In genomic region chr13:44866512-44866911, GRCh38 we compare ENCODE assay signal across 31 cellular contexts.
"Had no signal": no experiment of that assay in that cellular context is flagged by ENCODE, and none has a peak within 500 bp of the region (broad histone marks: within the 10 kb centered on the region; RNA-seq: fewer than 3 reads in every experiment).

No MANE protein-coding gene starts in this region.

- H3K27ac ChIP-seq: brain microvascular endothelial cell, coronary artery, dorsolateral prefrontal cortex had no signal

- H3K9me3 Mint-ChIP-seq: activated naive CD4-positive, alpha-beta T cell treated with anti-CD3 and anti-CD28 coated beads, Interleukin-2, amount 10 ng/mL, durations not matched to agents 7 days and 5 days; activated naive CD8-positive, alpha-beta T cell treated with anti-CD3 and anti-CD28 coated beads, Interleukin-2, amount 10 ng/mL, durations not matched to agents 7 days and 5 days; dendritic cell treated with granulocyte-macrophage colony-stimulating factor and Interleukin-4, amounts not matched to agents 40 ng/mL and 50 ng/mL, for 4 days; T-helper 2 cell treated with Interferon-gamma antibody and Interleukin-4, amounts not matched to agents 5 μg/mL and 100 μg/mL, for 36 hours had no signal

- DNase-seq: activated CD4-positive, alpha-beta memory T cell treated with anti-CD3 and anti-CD28 coated beads for 36 hours; activated CD4-positive, alpha-beta T cell treated with anti-CD3 and anti-CD28 coated beads for 36 hours; activated CD4-positive, alpha-beta T cell treated with anti-CD3 and anti-CD28 coated beads, Interleukin-2, amount 10 ng/mL, durations not matched to agents 24 days and 14 days; activated CD4-positive, CD25-positive, alpha-beta regulatory T cell; activated CD4-positive, CD25-positive, alpha-beta regulatory T cell treated with anti-CD3 and anti-CD28 coated beads, Interleukin-2, amount 50 U/mL, for 72 hours; activated CD8-positive, alpha-beta memory T cell treated with anti-CD3 and anti-CD28 coated beads, Interleukin-2, amount 10 ng/mL, durations not matched to agents 7 days and 5 days; activated CD8-positive, alpha-beta memory T cell treated with anti-CD3 and anti-CD28 coated beads, Interleukin-2, amount 50 U/mL, for 4 hours; activated CD8-positive, alpha-beta T cell treated with anti-CD3 and anti-CD28 coated beads, Interleukin-2, amount 10 ng/mL, durations not matched to agents 7 days and 5 days; activated gamma-delta T cell; activated naive CD4-positive, alpha-beta T cell; activated naive CD4-positive, alpha-beta T cell treated with anti-CD3 and anti-CD28 coated beads, Interleukin-2, amount 10 ng/mL, durations not matched to agents 7 days and 5 days; activated naive CD8-positive, alpha-beta T cell treated with anti-CD3 and anti-CD28 coated beads, Interleukin-2, amount 10 ng/mL, durations not matched to agents 7 days and 5 days; activated T-cell treated with anti-CD3 and anti-CD28 coated beads, Interleukin-2, amount 50 U/mL, for 1 hour; activated T-cell treated with anti-CD3 and anti-CD28 coated beads, Interleukin-2, amount 50 U/mL, for 48 hours; brain microvascular endothelial cell; dorsolateral prefrontal cortex; effector memory CD4-positive, alpha-beta T cell; endodermal cell; foreskin fibroblast; T-helper 1 cell; T-helper 17 cell; T1000 had no signal

- H3K4me3 Mint-ChIP-seq: activated CD4-positive, alpha-beta memory T cell treated with anti-CD3 and anti-CD28 coated beads for 36 hours; activated CD4-positive, alpha-beta T cell treated with anti-CD3 and anti-CD28 coated beads for 36 hours; activated CD4-positive, alpha-beta T cell treated with anti-CD3 and anti-CD28 coated beads, Interleukin-2, amount 10 ng/mL, durations not matched to agents 24 days and 14 days; activated CD8-positive, alpha-beta memory T cell treated with anti-CD3 and anti-CD28 coated beads, Interleukin-2, amount 10 ng/mL, durations not matched to agents 7 days and 5 days; activated CD8-positive, alpha-beta T cell treated with anti-CD3 and anti-CD28 coated beads, Interleukin-2, amount 10 ng/mL, durations not matched to agents 7 days and 5 days; activated naive CD4-positive, alpha-beta T cell treated with anti-CD3 and anti-CD28 coated beads, Interleukin-2, amount 10 ng/mL, durations not matched to agents 7 days and 5 days; activated naive CD8-positive, alpha-beta T cell treated with anti-CD3 and anti-CD28 coated beads, Interleukin-2, amount 10 ng/mL, durations not matched to agents 7 days and 5 days; central memory CD8-positive, alpha-beta T cell; dendritic cell treated with granulocyte-macrophage colony-stimulating factor and Interleukin-4, amounts not matched to agents 40 ng/mL and 50 ng/mL, for 4 days; endodermal cell; T-helper 17 cell; T-helper 2 cell treated with Interferon-gamma antibody and Interleukin-4, amounts not matched to agents 5 μg/mL and 100 μg/mL, for 36 hours had no signal

- FAIRE-seq: astrocyte, bronchial epithelial cell, frontal cortex had no signal

- H3K27me3 ChIP-seq: brain microvascular endothelial cell had no signal

- H3K36me3 ChIP-seq: brain microvascular endothelial cell had no signal

- H3K4me1 Mint-ChIP-seq: activated naive CD4-positive, alpha-beta T cell treated with anti-CD3 and anti-CD28 coated beads, Interleukin-2, amount 10 ng/mL, durations not matched to agents 7 days and 5 days; activated naive CD8-positive, alpha-beta T cell treated with anti-CD3 and anti-CD28 coated beads, Interleukin-2, amount 10 ng/mL, durations not matched to agents 7 days and 5 days; endodermal cell had no signal

- H3K36me3 Mint-ChIP-seq: activated CD4-positive, alpha-beta memory T cell treated with anti-CD3 and anti-CD28 coated beads for 36 hours; activated CD8-positive, alpha-beta memory T cell treated with anti-CD3 and anti-CD28 coated beads, Interleukin-2, amount 10 ng/mL, durations not matched to agents 7 days and 5 days; activated naive CD4-positive, alpha-beta T cell treated with anti-CD3 and anti-CD28 coated beads, Interleukin-2, amount 10 ng/mL, durations not matched to agents 7 days and 5 days; activated naive CD8-positive, alpha-beta T cell treated with anti-CD3 and anti-CD28 coated beads, Interleukin-2, amount 10 ng/mL, durations not matched to agents 7 days and 5 days had no signal

- H3K27ac Mint-ChIP-seq: activated CD4-positive, alpha-beta memory T cell treated with anti-CD3 and anti-CD28 coated beads for 36 hours; activated CD4-positive, alpha-beta T cell treated with anti-CD3 and anti-CD28 coated beads for 36 hours; activated CD4-positive, alpha-beta T cell treated with anti-CD3 and anti-CD28 coated beads, Interleukin-2, amount 10 ng/mL, durations not matched to agents 24 days and 14 days; activated CD8-positive, alpha-beta memory T cell treated with anti-CD3 and anti-CD28 coated beads, Interleukin-2, amount 10 ng/mL, durations not matched to agents 7 days and 5 days; activated CD8-positive, alpha-beta T cell treated with anti-CD3 and anti-CD28 coated beads, Interleukin-2, amount 10 ng/mL, durations not matched to agents 7 days and 5 days; activated naive CD4-positive, alpha-beta T cell treated with anti-CD3 and anti-CD28 coated beads, Interleukin-2, amount 10 ng/mL, durations not matched to agents 7 days and 5 days; activated naive CD4-positive, alpha-beta T cell treated with anti-CD3 and anti-CD28 coated beads, Interleukin-2, amount 50 U/mL, for 72 hours; activated naive CD8-positive, alpha-beta T cell treated with anti-CD3 and anti-CD28 coated beads, Interleukin-2, amount 10 ng/mL, durations not matched to agents 7 days and 5 days; dendritic cell treated with granulocyte-macrophage colony-stimulating factor and Interleukin-4, amounts not matched to agents 40 ng/mL and 50 ng/mL, for 4 days; endodermal cell; T-helper 17 cell; T-helper 2 cell treated with Interferon-gamma antibody and Interleukin-4, amounts not matched to agents 5 μg/mL and 100 μg/mL, for 36 hours had no signal

- H3K4me3 ChIP-seq: coronary artery, dorsolateral prefrontal cortex had no signal

- ATAC-seq: activated CD4-positive, alpha-beta T cell treated with anti-CD3 and anti-CD28 coated beads for 36 hours; activated CD8-positive, alpha-beta memory T cell treated with anti-CD3 and anti-CD28 coated beads, Interleukin-2, amount 10 ng/mL, durations not matched to agents 7 days and 5 days; activated CD8-positive, alpha-beta T cell treated with anti-CD3 and anti-CD28 coated beads, Interleukin-2, amount 10 ng/mL, durations not matched to agents 7 days and 5 days; activated naive CD4-positive, alpha-beta T cell treated with anti-CD3 and anti-CD28 coated beads, Interleukin-2, amount 50 U/mL, for 72 hours; esophagus mucosa; T-helper 17 cell had no signal
